Comparison of ENCODE assay signal across 21 cellular contexts in the genomic region with DNA sequence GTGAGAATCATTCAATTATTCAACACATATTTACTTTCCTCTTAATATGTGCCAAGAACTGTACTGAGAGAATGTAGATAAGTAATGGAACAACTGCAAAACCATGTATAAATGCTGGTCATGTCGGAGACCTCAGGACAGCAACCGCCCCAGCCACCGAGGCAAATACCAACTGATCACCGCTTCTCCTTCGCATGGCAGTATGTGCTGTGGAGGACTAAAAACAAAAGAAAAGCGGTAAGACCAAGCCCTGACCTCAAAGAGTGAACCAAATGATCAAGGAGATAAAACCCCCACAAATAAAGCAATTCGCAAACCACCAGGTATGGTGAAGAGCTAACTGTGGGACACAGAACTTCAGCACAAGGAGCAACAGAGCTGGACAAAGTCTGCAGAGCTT.
"Had no signal": no experiment of that assay in that cellular context is flagged by ENCODE, and none has a peak within 500 bp of the region (broad histone marks: within the 10 kb centered on the region; RNA-seq: fewer than 3 reads in every experiment).

No MANE protein-coding gene starts in this region.

- H3K9me3 Mint-ChIP-seq: memory B cell; nephron; neural progenitor cell; stimulated activated naive CD8-positive, alpha-beta T cell treated with anti-CD3 and anti-CD28 coated beads, Interleukin-15, amount 100 ng/mL, for 72 hours had no signal

- H3K36me3 Mint-ChIP-seq: memory B cell had no signal

- ATAC-seq: heart right ventricle; right lobe of liver; stimulated activated naive CD8-positive, alpha-beta T cell treated with anti-CD3 and anti-CD28 coated beads, Interleukin-15, amount 100 ng/mL, for 72 hours; upper lobe of right lung had no signal

- DNase-seq: dermis blood vessel endothelial cell; effector memory CD4-positive, alpha-beta T cell; erythroblast; esophagus squamous epithelium; foreskin melanocyte; glutamatergic neuron; heart right ventricle; hippocampal formation; small intestine; stimulated activated CD4-positive, alpha-beta T cell treated with anti-CD3 and anti-CD28 coated beads, Interleukin-15, amount 100 ng/mL, for 24 hours; stimulated activated CD4-positive, alpha-beta T cell treated with anti-CD3 and anti-CD28 coated beads, Interleukin-2, amount 100 ng/mL, for 48 hours; stimulated activated naive CD4-positive, alpha-beta T cell; stimulated activated naive CD8-positive, alpha-beta T cell treated with anti-CD3 and anti-CD28 coated beads, Interleukin-15, amount 100 ng/mL, for 72 hours; transverse colon; upper lobe of right lung; uterus had no signal

- H3K4me3 Mint-ChIP-seq: memory B cell; nephron; neural progenitor cell; stimulated activated naive CD8-positive, alpha-beta T cell treated with anti-CD3 and anti-CD28 coated beads, Interleukin-15, amount 100 ng/mL, for 72 hours had no signal

- H3K27me3 Mint-ChIP-seq: progenitor cell of endocrine pancreas; stimulated activated naive CD8-positive, alpha-beta T cell treated with anti-CD3 and anti-CD28 coated beads, Interleukin-15, amount 100 ng/mL, for 72 hours had no signal

- H3K27ac Mint-ChIP-seq: memory B cell, nephron, neural progenitor cell, progenitor cell of endocrine pancreas had no signal

- H3K4me1 Mint-ChIP-seq: nephron had no signal
